8 cellular contexts compared by ENCODE assay signal in the genomic region with DNA sequence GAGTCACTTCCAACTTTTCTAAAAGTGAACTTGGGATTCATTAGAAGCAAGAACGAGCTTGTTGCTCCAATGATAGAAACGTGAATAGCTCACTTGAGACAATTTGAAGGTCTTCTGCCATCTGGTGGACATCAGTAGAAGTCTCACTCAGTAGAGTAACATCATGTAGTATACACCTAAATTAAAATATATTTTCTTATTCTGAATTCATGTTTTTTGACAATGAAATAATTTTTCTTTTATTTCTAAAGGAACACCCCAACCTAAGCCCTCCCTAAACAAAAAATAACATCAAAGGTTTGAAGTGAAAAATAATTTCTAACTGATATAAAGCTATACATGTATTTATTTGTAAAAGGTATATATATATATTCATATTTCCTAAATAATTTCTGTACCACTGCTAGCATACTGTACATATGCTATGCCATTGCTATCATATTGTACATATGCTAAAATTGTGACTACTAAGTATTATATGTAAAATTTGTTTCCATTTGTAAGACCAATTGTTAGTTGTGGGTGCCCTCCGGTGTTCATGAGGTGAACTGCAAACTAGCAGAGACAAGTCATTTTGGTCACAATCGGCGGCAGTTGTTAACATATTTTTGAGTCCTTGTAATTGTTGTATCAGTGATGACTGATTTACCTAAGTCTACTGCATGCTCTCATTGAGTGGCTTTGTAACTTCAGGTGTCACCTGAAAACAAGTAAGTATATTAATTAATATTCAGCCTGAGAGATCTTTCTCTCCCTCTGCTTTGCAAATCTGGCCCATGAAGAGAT.
DNase-seq lines count a peak whose midpoint lies in the region; ATAC-seq, FAIRE-seq and TF ChIP-seq lines count a peak whose summit lies in the region.

No MANE protein-coding gene starts in this region.

- no peak overlapping the region for H3K4me2 ChIP-seq in mammary epithelial cell (ENCODE audit: insufficient read depth, low read depth, low read length)

- DNase-seq in AG08395 (ENCODE audit: low spot score) = peak; percentile 67
- DNase-seq in GM18507 (ENCODE audit: extremely low spot score, insufficient read length, low read depth) = peak; percentile 4
- peak; percentile 72 for DNase-seq in NCI-H1105 (lab: John Stamatoyannopoulos, UW)
- DNase-seq in SKM-1 treated with dmso at 0.1 percent for 144 hours (lab: John Stamatoyannopoulos, UW; ENCODE audit: unreplicated experiment) = peak; percentile 49
- peak; percentile 69 for DNase-seq in mammary epithelial cell
- DNase-seq in islet precursor cell = peak; percentile 72
- DNase-seq in stimulated activated CD4-positive, alpha-beta T cell treated with anti-CD3 and anti-CD28 coated beads, Interleukin-2, amount 100 ng/mL, for 48 hours = peak; percentile 39 to 44

- H3K9ac ChIP-seq in mammary epithelial cell (ENCODE audit: insufficient read depth, low read length) = no peak overlapping the region

- in situ Hi-C loops in mammary epithelial cell (cut with MboI; ENCODE audit: low sequenced_read_pairs in 2 of 2) = loop anchor here (10.0 to 25.0 kb wide), 3 partner anchors 258 to 630 kb away; no protein-coding TSS in a partner anchor

- H3K9me3 ChIP-seq in mammary epithelial cell (replicated peaks; ENCODE audit: insufficient read depth, low read length) = no peaks in the 10 kb centered on the region

- no peaks in the 10 kb centered on the region for H3K79me2 ChIP-seq in mammary epithelial cell (ENCODE audit: insufficient read depth, low read length)

- H3K27me3 ChIP-seq in mammary epithelial cell (ENCODE audit: insufficient read depth, low read length) = no peaks in the 10 kb centered on the region

- H3K4me1 ChIP-seq in mammary epithelial cell (ENCODE audit: insufficient read depth, low read length) = no peaks in the 10 kb centered on the region

- peak; percentile 78 for FAIRE-seq in GM18507 (lab: Jason Lieb, UNC)

- no TSS peak for BruUV-seq in mammary epithelial cell (replicated peaks; lab: Mats Ljungman, UMichigan)

- no peak overlapping the region for H3K27ac ChIP-seq in mammary epithelial cell (ENCODE audit: insufficient read depth, low read depth, low read length)

- intact Hi-C loops in mammary epithelial cell (cut with micrococcal nuclease) = loop anchor here (1.0 to 10.0 kb wide), 8 partner anchors 122 to 1010 kb away; partner anchors contain the start of genes CPED1 and PTPRZ1

- peak; percentile 95 for ATAC-seq in HG02870 (IDR thresholded peaks at IDR 0.05; ENCODE audit: unreplicated experiment)

- dilution Hi-C loops in mammary epithelial cell (cut with HindIII; ENCODE audit: low sequenced_read_pairs) = loop anchor here (25.0 kb wide), 1 partner anchor 108 kb away; no protein-coding TSS in a partner anchor

- peak; percentile 82 to 93 for TF ChIP-seq CTCF in mammary epithelial cell (conservative IDR thresholded peaks at IDR 0.05 in 1 of 2, IDR thresholded peaks at IDR 0.05 in 1 of 2; ENCODE audit: extremely low read depth in 1 of 2, insufficient read depth in 1 of 2, low read depth in 1 of 2, low read length in 2 of 2)

- H4K20me1 ChIP-seq in mammary epithelial cell (ENCODE audit: insufficient read depth, low read length) = no peaks in the 10 kb centered on the region

- H3K4me3 ChIP-seq in mammary epithelial cell (replicated peaks in 1 of 3; ENCODE audit: insufficient read depth in 1 of 3, low read depth in 2 of 3, low read length in 3 of 3) = no peak overlapping the region

- H3K36me3 ChIP-seq in mammary epithelial cell (ENCODE audit: insufficient read depth, low read length) = no peaks in the 10 kb centered on the region

- no peak overlapping the region for H2AFZ ChIP-seq in mammary epithelial cell (ENCODE audit: low read depth, low read length)

- CTCF ChIA-PET in mammary epithelial cell (lab: Charles Lee; ENCODE audit: low non-redundant PET) = interaction anchor here (0.5 to 1.3 kb wide), 15 partner anchors 11 to 1033 kb away, joined by 3 to 14 read pairs (median 4); no protein-coding TSS in a partner anchor

- WGBS in mammary epithelial cell (ENCODE audit: low coverage, missing lambda C conversion rate) = 7% methylated on average over 5 of the region's 5 CpGs

Comparison
In these comparisons a context has a peak if more than half of its experiments do, and no peak if none do; other contexts are left out.
1. DNase-seq: peak in every context shown above with its lines; median percentile 72 in NCI-H1105; 72 in islet precursor cell; 69 in mammary epithelial cell; 67 in AG08395; 49 in SKM-1 treated with dmso at 0.1 percent for 144 hours; 42 in stimulated activated CD4-positive, alpha-beta T cell treated with anti-CD3 and anti-CD28 coated beads, Interleukin-2, amount 100 ng/mL, for 48 hours; 4 in GM18507.